ENCODE assay signal across 15 cellular contexts in genomic region chr16:8955828-8956227, GRCh38. TPM values are rescaled to one million over a fixed set of nuclear protein-coding genes. Genes with fewer than 3 reads are reported as not detected.
DNase-seq lines count a peak whose midpoint lies in the region; ATAC-seq and TF ChIP-seq lines count a peak whose summit lies in the region.
"Had no signal": no experiment of that assay in that cellular context is flagged by ENCODE, and none has a peak within 500 bp of the region (broad histone marks: within the 10 kb centered on the region; RNA-seq: fewer than 3 reads in every experiment).

No MANE protein-coding gene starts in this region.

- H3K4me1 ChIP-seq in OCI-LY1 (ENCODE audit: insufficient read depth, low read length, severe bottlenecking) (peaks cover 96% of the 10 kb centered on the region), stomach smooth muscle (ENCODE audit: control insufficient read depth, insufficient read depth, low read length) (peaks cover 80% of the 10 kb centered on the region)

- CTCF ChIA-PET in activated naive CD4-positive, alpha-beta T cell treated with anti-CD3 and anti-CD28 coated beads, Interleukin-2, amount 10 ng/mL, durations not matched to agents 7 days and 5 days (lab: Charles Lee), result interaction anchor here (1.6 kb wide), 1 partner anchor 19 kb away, joined by 7 read pairs; no protein-coding TSS in a partner anchor
- CTCF ChIA-PET in activated naive CD4-positive, alpha-beta T cell treated with anti-CD3 and anti-CD28 coated beads for 36 hours (lab: Charles Lee), result interaction anchor here (0.9 to 2.9 kb wide), 2 partner anchors 13 to 19 kb away, joined by 3 to 12 read pairs; no protein-coding TSS in a partner anchor

- H3K79me2 ChIP-seq in OCI-LY1 (ENCODE audit: insufficient read depth, low read length), result peaks cover 77% of the 10 kb centered on the region

- ATAC-seq in left colon (peak; percentile 17), GM18861 (IDR thresholded peaks at IDR 0.05; ENCODE audit: unreplicated experiment) (no peak)
- ATAC-seq: PC-3 had no signal

- peak overlapping the region; percentile 30 for H3K27ac Mint-ChIP-seq in activated naive CD4-positive, alpha-beta T cell treated with anti-CD3 and anti-CD28 coated beads, Interleukin-2, amount 10 ng/mL, durations not matched to agents 7 days and 5 days
- H3K27ac Mint-ChIP-seq in activated naive CD4-positive, alpha-beta T cell treated with anti-CD3 and anti-CD28 coated beads for 36 hours, result no peak overlapping the region

- no peaks in the 10 kb centered on the region for H4K20me1 ChIP-seq in OCI-LY1 (ENCODE audit: insufficient read depth, low read length)

- H3K4me2 ChIP-seq in OCI-LY1 (ENCODE audit: low read length), result peak overlapping the region; percentile 5; the same call in 1 of the 2 replicates

- no peak for TF ChIP-seq CTCF in OCI-LY1 (IDR thresholded peaks at IDR 0.05; ENCODE audit: low read length)

- no peaks in the 10 kb centered on the region for H3K27me3 ChIP-seq in OCI-LY1 (ENCODE audit: insufficient read depth, low read length)
- H3K27me3 ChIP-seq in stomach smooth muscle (ENCODE audit: control insufficient read depth in 1 of 2, insufficient read depth in 2 of 2, low read length in 2 of 2), result no peaks in the 10 kb centered on the region

- peaks cover 9% of the 10 kb centered on the region for H3F3A ChIP-seq in OCI-LY1 (ENCODE audit: insufficient read depth, low read length)

- no peak overlapping the region for H2AFZ ChIP-seq in OCI-LY1 (ENCODE audit: low read length)

- H3K4me1 Mint-ChIP-seq in activated naive CD4-positive, alpha-beta T cell treated with anti-CD3 and anti-CD28 coated beads, Interleukin-2, amount 10 ng/mL, durations not matched to agents 7 days and 5 days, result peaks cover 84% of the 10 kb centered on the region
- peaks cover 90% of the 10 kb centered on the region for H3K4me1 Mint-ChIP-seq in activated naive CD4-positive, alpha-beta T cell treated with anti-CD3 and anti-CD28 coated beads for 36 hours (ENCODE audit: low read depth)

- H3K36me3 ChIP-seq in OCI-LY1 (ENCODE audit: insufficient read depth, low read length), result peaks cover 24% of the 10 kb centered on the region
- H3K36me3 ChIP-seq in stomach smooth muscle (ENCODE audit: control insufficient read depth in 2 of 2, insufficient read depth in 2 of 2, low read length in 2 of 2), result no peaks in the 10 kb centered on the region

- H3K9me3 ChIP-seq in OCI-LY1 (ENCODE audit: low read length) (no peaks in the 10 kb centered on the region), stomach smooth muscle (ENCODE audit: control insufficient read depth in 2 of 2, low read length in 2 of 2) (no peaks in the 10 kb centered on the region)

- peaks cover 10% of the 10 kb centered on the region for H3K36me3 Mint-ChIP-seq in activated naive CD4-positive, alpha-beta T cell treated with anti-CD3 and anti-CD28 coated beads, Interleukin-2, amount 10 ng/mL, durations not matched to agents 7 days and 5 days
- no peaks in the 10 kb centered on the region for H3K36me3 Mint-ChIP-seq in activated naive CD4-positive, alpha-beta T cell treated with anti-CD3 and anti-CD28 coated beads for 36 hours (ENCODE audit: low read depth)

- no peaks in the 10 kb centered on the region for H3K9me2 ChIP-seq in OCI-LY1 (ENCODE audit: low read depth, low read length)

- no peak for DNase-seq in activated naive CD4-positive, alpha-beta T cell treated with anti-CD3 and anti-CD28 coated beads, Interleukin-2, amount 10 ng/mL, durations not matched to agents 7 days and 5 days
- no peak for DNase-seq in activated naive CD4-positive, alpha-beta T cell treated with anti-CD3 and anti-CD28 coated beads for 36 hours
- no peak for DNase-seq in left colon
- DNase-seq in NCI-H748 treated with DMSO at 0.1 percent for 48 hours (lab: John Stamatoyannopoulos, UW), result no peak
- no peak for DNase-seq in DMS153 treated with DMSO at 0.1 percent for 48 hours (lab: John Stamatoyannopoulos, UW; ENCODE audit: unreplicated experiment)
- DNase-seq: activated CD4-positive, alpha-beta T cell treated with anti-CD3 and anti-CD28 coated beads for 4 hours; activated effector memory CD4-positive, alpha-beta T cell treated with Interleukin-2 at 50 U/mL for 16 hours; cerebellar nuclear complex; NCI-H2081; PC-3; T-helper 1 cell had no signal

- H3K4me3 ChIP-seq in OCI-LY1 (ENCODE audit: low read depth, low read length, poor library complexity, severe bottlenecking) (no peak overlapping the region), stomach smooth muscle (ENCODE audit: low read length in 2 of 2) (peak overlapping the region in 1 of 2 donors; percentile 44)

- intact Hi-C loops in activated naive CD4-positive, alpha-beta T cell treated with anti-CD3 and anti-CD28 coated beads for 36 hours (cut with micrococcal nuclease), result no loop called here
- intact Hi-C loops in left colon (cut with DNase I, micrococcal nuclease), result no loop called here

- no peak overlapping the region for H3K4me3 Mint-ChIP-seq in activated naive CD4-positive, alpha-beta T cell treated with anti-CD3 and anti-CD28 coated beads, Interleukin-2, amount 10 ng/mL, durations not matched to agents 7 days and 5 days
- no peak overlapping the region for H3K4me3 Mint-ChIP-seq in activated naive CD4-positive, alpha-beta T cell treated with anti-CD3 and anti-CD28 coated beads for 36 hours

- peak overlapping the region; percentile 90 for H3K27ac ChIP-seq in OCI-LY1 (ENCODE audit: low read depth, low read length, poor library complexity, severe bottlenecking)
- H3K27ac ChIP-seq in stomach smooth muscle (ENCODE audit: low read length), result peak overlapping the region; percentile 41
- H3K27ac ChIP-seq: epithelial cell of prostate had no signal

- H3K9ac ChIP-seq in OCI-LY1 (ENCODE audit: low read length) (no peak overlapping the region), stomach smooth muscle (ENCODE audit: low read length in 2 of 2) (no peak overlapping the region)

- no peaks in the 10 kb centered on the region for H3K9me3 Mint-ChIP-seq in activated naive CD4-positive, alpha-beta T cell treated with anti-CD3 and anti-CD28 coated beads, Interleukin-2, amount 10 ng/mL, durations not matched to agents 7 days and 5 days
- H3K9me3 Mint-ChIP-seq in activated naive CD4-positive, alpha-beta T cell treated with anti-CD3 and anti-CD28 coated beads for 36 hours, result no peaks in the 10 kb centered on the region

- H3K27me3 Mint-ChIP-seq in activated naive CD4-positive, alpha-beta T cell treated with anti-CD3 and anti-CD28 coated beads, Interleukin-2, amount 10 ng/mL, durations not matched to agents 7 days and 5 days, result no peaks in the 10 kb centered on the region
- H3K27me3 Mint-ChIP-seq in activated naive CD4-positive, alpha-beta T cell treated with anti-CD3 and anti-CD28 coated beads for 36 hours (ENCODE audit: low read depth), result no peaks in the 10 kb centered on the region

RNA-seq across cellular contexts. Expression of gene USP7, which starts 7.9 kb away (rescaled TPM):
- total RNA-seq in activated naive CD4-positive, alpha-beta T cell treated with anti-CD3 and anti-CD28 coated beads for 36 hours, result 100 to 1,000 TPM; 155 to 163 TPM
- 100 to 1,000 TPM; 119 to 123 TPM for total RNA-seq in left colon
